ENCODE assay signal across 10 cellular contexts in genomic region chr2:111157071-111157661, GRCh38. TPM values are rescaled to one million over a fixed set of nuclear protein-coding genes. Genes with fewer than 3 reads are reported as not detected.
DNase-seq lines count a peak whose midpoint lies in the region; ATAC-seq and TF ChIP-seq lines count a peak whose summit lies in the region.
"Had no signal": no experiment of that assay in that cellular context is flagged by ENCODE, and none has a peak within 500 bp of the region (broad histone marks: within the 10 kb centered on the region; RNA-seq: fewer than 3 reads in every experiment).

No MANE protein-coding gene starts in this region.

- no peaks in the 10 kb centered on the region for H3K27me3 ChIP-seq in GM23338 (ENCODE audit: insufficient read depth)
- no peaks in the 10 kb centered on the region for H3K27me3 ChIP-seq in MM.1S (replicated peaks; ENCODE audit: insufficient read depth, low read length)

- no peaks in the 10 kb centered on the region for H3K9me2 ChIP-seq in GM23338 (ENCODE audit: insufficient read depth)
- no peaks in the 10 kb centered on the region for H3K9me2 ChIP-seq in MM.1S (replicated peaks; ENCODE audit: insufficient read depth, low read length)

- H3K4me2 ChIP-seq in GM23338 (peak overlapping the region; percentile 20; the same call in 1 of the 2 replicates), MM.1S (ENCODE audit: low read depth, low read length) (peak overlapping the region; percentile 35)

- H3K4me1 Mint-ChIP-seq in activated CD8-positive, alpha-beta T cell treated with anti-CD3 and anti-CD28 coated beads for 36 hours (ENCODE audit: low read depth) = peaks cover 46% of the 10 kb centered on the region
- H3K4me1 Mint-ChIP-seq in activated CD8-positive, alpha-beta T cell treated with anti-CD3 and anti-CD28 coated beads, Interleukin-2, amount 10 ng/mL, durations not matched to agents 7 days and 5 days (ENCODE audit: low read depth) = peaks cover 33% of the 10 kb centered on the region
- H3K4me1 Mint-ChIP-seq in GM23338 = peaks cover 34% of the 10 kb centered on the region
- H3K4me1 Mint-ChIP-seq in stimulated activated naive B cell treated with anti-CD40 and anti-IgM and Interleukin-4, amounts not matched to agents 10 μg/mL and 1 μg/mL and 100 μg/mL, for 72 hours = peaks cover 51 to 90% of the 10 kb centered on the region in 2 donors

- no peaks in the 10 kb centered on the region for H3K9me3 ChIP-seq in MM.1S (replicated peaks; ENCODE audit: insufficient read depth, low read length)

- CTCF ChIA-PET in activated CD8-positive, alpha-beta T cell treated with anti-CD3 and anti-CD28 coated beads for 36 hours (lab: Charles Lee) = interaction anchor here (1.9 to 3.0 kb wide), 2 partner anchors 10 to 14 kb away, joined by 4 to 11 read pairs; no protein-coding TSS in a partner anchor
- CTCF ChIA-PET in activated CD8-positive, alpha-beta T cell treated with anti-CD3 and anti-CD28 coated beads, Interleukin-2, amount 10 ng/mL, durations not matched to agents 7 days and 5 days (lab: Charles Lee) = interaction anchor here (0.8 to 2.8 kb wide), 3 partner anchors 10 to 52 kb away, joined by 3 to 9 read pairs (median 4); no protein-coding TSS in a partner anchor

- intact Hi-C loops in activated CD8-positive, alpha-beta T cell treated with anti-CD3 and anti-CD28 coated beads for 36 hours (cut with micrococcal nuclease) = no loop called here
- intact Hi-C loops in posterior vena cava (cut with DNase I) (no loop called here), left cardiac atrium (cut with DNase I) (no loop called here)

- H3K36me3 ChIP-seq in GM23338 (ENCODE audit: insufficient read depth) = peaks cover 16% of the 10 kb centered on the region; the same call in 1 of the 2 replicates
- H3K36me3 ChIP-seq in MM.1S (replicated peaks; ENCODE audit: insufficient read depth, low read length) = peaks cover 19% of the 10 kb centered on the region

- DNase-seq in activated CD8-positive, alpha-beta T cell treated with anti-CD3 and anti-CD28 coated beads for 36 hours = no peak
- no peak for DNase-seq in activated CD8-positive, alpha-beta T cell treated with anti-CD3 and anti-CD28 coated beads, Interleukin-2, amount 10 ng/mL, durations not matched to agents 7 days and 5 days
- DNase-seq in GM23338 (ENCODE audit: low spot score) (no peak), MM.1S (peak; percentile 77), GM20000 (ENCODE audit: low spot score) (no peak), posterior vena cava (ENCODE audit: low spot score) (no peak), left cardiac atrium (no peak)
- DNase-seq in stimulated activated naive B cell treated with anti-CD40 and anti-IgM and Interleukin-4, amounts not matched to agents 10 μg/mL and 1 μg/mL and 100 μg/mL, for 72 hours = peak; percentile 59
- DNase-seq: C1 segment of cervical spinal cord, nucleus accumbens had no signal

- POLR2A ChIA-PET in activated CD8-positive, alpha-beta T cell treated with anti-CD3 and anti-CD28 coated beads for 36 hours (lab: Charles Lee) = interaction anchor here (1.0 to 1.3 kb wide), 2 partner anchors 12 to 16 kb away, joined by 3 read pairs; no protein-coding TSS in a partner anchor
- POLR2A ChIA-PET in activated CD8-positive, alpha-beta T cell treated with anti-CD3 and anti-CD28 coated beads, Interleukin-2, amount 10 ng/mL, durations not matched to agents 7 days and 5 days (lab: Charles Lee) = no interaction called here

- peak overlapping the region; percentile 65 for H3K9ac ChIP-seq in MM.1S (ENCODE audit: low read length)

- H4K20me1 ChIP-seq in GM23338 (replicated peaks; ENCODE audit: insufficient read depth) = peaks cover 27% of the 10 kb centered on the region
- H4K20me1 ChIP-seq in MM.1S (ENCODE audit: insufficient read depth, low read length) = peaks cover 72% of the 10 kb centered on the region

- H3K79me2 ChIP-seq in GM23338 (replicated peaks; ENCODE audit: insufficient read depth) (peaks cover 85% of the 10 kb centered on the region), MM.1S (ENCODE audit: low read length) (peaks cover 92% of the 10 kb centered on the region)

- no peak overlapping the region for H2AFZ ChIP-seq in GM23338
- H2AFZ ChIP-seq in MM.1S (ENCODE audit: low read length) = no peak overlapping the region

- H3K4me1 ChIP-seq in GM23338 (ENCODE audit: insufficient read depth) = peaks cover 16% of the 10 kb centered on the region
- H3K4me1 ChIP-seq in MM.1S (ENCODE audit: low read length) = peaks cover 45% of the 10 kb centered on the region

- no peak overlapping the region for H3K27ac Mint-ChIP-seq in activated CD8-positive, alpha-beta T cell treated with anti-CD3 and anti-CD28 coated beads for 36 hours
- no peak overlapping the region for H3K27ac Mint-ChIP-seq in activated CD8-positive, alpha-beta T cell treated with anti-CD3 and anti-CD28 coated beads, Interleukin-2, amount 10 ng/mL, durations not matched to agents 7 days and 5 days
- H3K27ac Mint-ChIP-seq in GM23338 = peak overlapping the region; percentile 38; the same call in 1 of the 2 replicates
- H3K27ac Mint-ChIP-seq in stimulated activated naive B cell treated with anti-CD40 and anti-IgM and Interleukin-4, amounts not matched to agents 10 μg/mL and 1 μg/mL and 100 μg/mL, for 72 hours = peak overlapping the region; percentile 94

- TF ChIP-seq CTCF in activated CD8-positive, alpha-beta T cell treated with anti-CD3 and anti-CD28 coated beads for 36 hours (IDR thresholded peaks at IDR 0.05) = no peak
- TF ChIP-seq CTCF in GM23338 (conservative IDR thresholded peaks at IDR 0.05; ENCODE audit: low read depth in 2 of 2) = no peak
- no peak for TF ChIP-seq CTCF in MM.1S (IDR thresholded peaks at IDR 0.05; ENCODE audit: low read length)
- no peak for TF ChIP-seq CTCF in GM20000 (IDR thresholded peaks at IDR 0.05; ENCODE audit: extremely low read depth, missing control alignments)

- H3K4me3 ChIP-seq in GM23338 (no peak overlapping the region), MM.1S (ENCODE audit: low read length) (no peak overlapping the region; the same call in 1 of the 2 replicates)

- no peaks in the 10 kb centered on the region for H3K9me3 Mint-ChIP-seq in activated CD8-positive, alpha-beta T cell treated with anti-CD3 and anti-CD28 coated beads for 36 hours
- no peaks in the 10 kb centered on the region for H3K9me3 Mint-ChIP-seq in activated CD8-positive, alpha-beta T cell treated with anti-CD3 and anti-CD28 coated beads, Interleukin-2, amount 10 ng/mL, durations not matched to agents 7 days and 5 days (ENCODE audit: insufficient read depth)
- no peaks in the 10 kb centered on the region for H3K9me3 Mint-ChIP-seq in GM23338
- no peaks in the 10 kb centered on the region for H3K9me3 Mint-ChIP-seq in stimulated activated naive B cell treated with anti-CD40 and anti-IgM and Interleukin-4, amounts not matched to agents 10 μg/mL and 1 μg/mL and 100 μg/mL, for 72 hours

- H3K27me3 Mint-ChIP-seq in activated CD8-positive, alpha-beta T cell treated with anti-CD3 and anti-CD28 coated beads for 36 hours = no peaks in the 10 kb centered on the region
- H3K27me3 Mint-ChIP-seq in activated CD8-positive, alpha-beta T cell treated with anti-CD3 and anti-CD28 coated beads, Interleukin-2, amount 10 ng/mL, durations not matched to agents 7 days and 5 days (ENCODE audit: low read depth) = no peaks in the 10 kb centered on the region
- peaks cover 2% of the 10 kb centered on the region for H3K27me3 Mint-ChIP-seq in GM23338 (ENCODE audit: insufficient read depth, low read depth, poor library complexity)
- no peaks in the 10 kb centered on the region for H3K27me3 Mint-ChIP-seq in stimulated activated naive B cell treated with anti-CD40 and anti-IgM and Interleukin-4, amounts not matched to agents 10 μg/mL and 1 μg/mL and 100 μg/mL, for 72 hours

- ATAC-seq in activated CD8-positive, alpha-beta T cell treated with anti-CD3 and anti-CD28 coated beads for 36 hours = peak; percentile 51
- ATAC-seq in activated CD8-positive, alpha-beta T cell treated with anti-CD3 and anti-CD28 coated beads, Interleukin-2, amount 10 ng/mL, durations not matched to agents 7 days and 5 days = no peak
- ATAC-seq in GM23338 (no peak), left cardiac atrium (no peak)
- peak; percentile 80 to 81 for ATAC-seq in stimulated activated naive B cell treated with anti-CD40 and anti-IgM and Interleukin-4, amounts not matched to agents 10 μg/mL and 1 μg/mL and 100 μg/mL, for 72 hours (replicated peaks)

- H3K36me3 Mint-ChIP-seq in activated CD8-positive, alpha-beta T cell treated with anti-CD3 and anti-CD28 coated beads for 36 hours (ENCODE audit: low read depth) = peaks cover 65% of the 10 kb centered on the region
- peaks cover 26% of the 10 kb centered on the region for H3K36me3 Mint-ChIP-seq in activated CD8-positive, alpha-beta T cell treated with anti-CD3 and anti-CD28 coated beads, Interleukin-2, amount 10 ng/mL, durations not matched to agents 7 days and 5 days (ENCODE audit: low read depth)
- H3K36me3 Mint-ChIP-seq in GM23338 (ENCODE audit: low read depth) = peaks cover 44% of the 10 kb centered on the region
- peaks cover 55 to 83% of the 10 kb centered on the region in 2 donors for H3K36me3 Mint-ChIP-seq in stimulated activated naive B cell treated with anti-CD40 and anti-IgM and Interleukin-4, amounts not matched to agents 10 μg/mL and 1 μg/mL and 100 μg/mL, for 72 hours

- no peaks in the 10 kb centered on the region for H3F3A ChIP-seq in GM23338 (replicated peaks; ENCODE audit: low read depth)
- peaks cover 43% of the 10 kb centered on the region for H3F3A ChIP-seq in MM.1S (ENCODE audit: insufficient read depth, low read length)

- no peak overlapping the region for H3K4me3 Mint-ChIP-seq in activated CD8-positive, alpha-beta T cell treated with anti-CD3 and anti-CD28 coated beads for 36 hours
- H3K4me3 Mint-ChIP-seq in activated CD8-positive, alpha-beta T cell treated with anti-CD3 and anti-CD28 coated beads, Interleukin-2, amount 10 ng/mL, durations not matched to agents 7 days and 5 days = no peak overlapping the region
- H3K4me3 Mint-ChIP-seq in GM23338 = no peak overlapping the region
- peak overlapping the region; percentile 20 to 42 for H3K4me3 Mint-ChIP-seq in stimulated activated naive B cell treated with anti-CD40 and anti-IgM and Interleukin-4, amounts not matched to agents 10 μg/mL and 1 μg/mL and 100 μg/mL, for 72 hours

- H3K27ac ChIP-seq in GM23338 (ENCODE audit: low read depth) (no peak overlapping the region), MM.1S (ENCODE audit: low read length) (peak overlapping the region; percentile 93)

TF ChIP-seq in GM23338, 12 proteins besides CTCF, POLR2A, EP300 and RAD21 (continues in another document):
- TF ChIP-seq NANOG (IDR thresholded peaks at IDR 0.05; ENCODE audit: borderline replicate concordance) (no peak), EZH2 (IDR thresholded peaks at IDR 0.05; ENCODE audit: low read depth, unreplicated experiment) (no peak), POLR2AphosphoS5 (IDR thresholded peaks at IDR 0.05; ENCODE audit: low read depth) (no peak), EZH2phosphoT487 (IDR thresholded peaks at IDR 0.05; ENCODE audit: unreplicated experiment) (no peak)

RNA-seq across cellular contexts. Expression of gene BCL2L11, which starts 36.5 kb away (rescaled TPM):
- 10 to 100 TPM; 19.8 to 22.6 TPM for total RNA-seq in activated CD8-positive, alpha-beta T cell treated with anti-CD3 and anti-CD28 coated beads for 36 hours
- 10 to 100 TPM; 11.7 to 16.5 TPM for total RNA-seq in activated CD8-positive, alpha-beta T cell treated with anti-CD3 and anti-CD28 coated beads, Interleukin-2, amount 10 ng/mL, durations not matched to agents 7 days and 5 days
- total RNA-seq in GM23338 (2014; rRNA removed; shearing (Covaris generic)) = 21.0 and 22.5 TPM in 2 replicates
- 10.6 and 11.0 TPM in 2 replicates for polyA plus RNA-seq in GM23338 (2016; fragmentation: Nextera tagmentation; extraction: Ambion mirVana)
- total RNA-seq in posterior vena cava (10 to 100 TPM in 1 of 2 donors, 1 to 10 TPM in 1; 4.1 to 10.4 TPM), left cardiac atrium (1 to 10 TPM; 4.6 to 9.2 TPM)

Comparison
In these comparisons a context has a peak if more than half of its experiments do, and no peak if none do; other contexts are left out.
1. ATAC-seq: peak in activated CD8-positive, alpha-beta T cell treated with anti-CD3 and anti-CD28 coated beads for 36 hours (single experiment) and stimulated activated naive B cell treated with anti-CD40 and anti-IgM and Interleukin-4, amounts not matched to agents 10 μg/mL and 1 μg/mL and 100 μg/mL, for 72 hours (2 of 2); none in activated CD8-positive, alpha-beta T cell treated with anti-CD3 and anti-CD28 coated beads, Interleukin-2, amount 10 ng/mL, durations not matched to agents 7 days and 5 days (single experiment), GM23338 (single experiment) and left cardiac atrium (0 of 2).
2. DNase-seq: peak in MM.1S (single experiment) and stimulated activated naive B cell treated with anti-CD40 and anti-IgM and Interleukin-4, amounts not matched to agents 10 μg/mL and 1 μg/mL and 100 μg/mL, for 72 hours (single experiment); none in activated CD8-positive, alpha-beta T cell treated with anti-CD3 and anti-CD28 coated beads for 36 hours (single experiment), activated CD8-positive, alpha-beta T cell treated with anti-CD3 and anti-CD28 coated beads, Interleukin-2, amount 10 ng/mL, durations not matched to agents 7 days and 5 days (single experiment), GM23338 (single experiment), GM20000 (single experiment), posterior vena cava (single experiment) and left cardiac atrium (single experiment).
3. H3K27ac Mint-ChIP-seq: peak in GM23338 (single experiment) and stimulated activated naive B cell treated with anti-CD40 and anti-IgM and Interleukin-4, amounts not matched to agents 10 μg/mL and 1 μg/mL and 100 μg/mL, for 72 hours (single experiment); none in activated CD8-positive, alpha-beta T cell treated with anti-CD3 and anti-CD28 coated beads for 36 hours (single experiment) and activated CD8-positive, alpha-beta T cell treated with anti-CD3 and anti-CD28 coated beads, Interleukin-2, amount 10 ng/mL, durations not matched to agents 7 days and 5 days (single experiment).
4. H3K4me3 Mint-ChIP-seq: peak in stimulated activated naive B cell treated with anti-CD40 and anti-IgM and Interleukin-4, amounts not matched to agents 10 μg/mL and 1 μg/mL and 100 μg/mL, for 72 hours (2 of 2); none in activated CD8-positive, alpha-beta T cell treated with anti-CD3 and anti-CD28 coated beads for 36 hours (single experiment), activated CD8-positive, alpha-beta T cell treated with anti-CD3 and anti-CD28 coated beads, Interleukin-2, amount 10 ng/mL, durations not matched to agents 7 days and 5 days (single experiment) and GM23338 (single experiment).